16 cellular contexts compared by ENCODE assay signal in the genomic region with DNA sequence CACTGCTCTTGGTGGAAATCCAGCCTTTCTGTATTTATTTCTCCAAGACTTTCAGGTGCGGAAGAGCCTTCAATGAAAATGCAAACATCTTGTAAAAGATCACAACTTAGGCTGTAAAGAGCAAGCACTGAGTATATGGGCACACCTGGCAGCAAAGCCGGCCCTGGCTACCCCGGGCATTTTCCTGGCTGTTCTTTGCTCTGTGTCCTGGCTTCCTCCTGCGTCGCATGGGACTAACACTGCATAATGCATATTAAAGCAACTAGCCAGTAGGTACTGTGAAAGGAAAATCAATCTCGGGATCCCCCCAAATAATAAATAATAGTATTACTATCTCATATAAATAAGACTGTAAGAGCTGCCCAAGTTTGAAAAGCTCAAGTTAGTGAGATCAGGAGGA. TPM values are rescaled to one million over a fixed set of nuclear protein-coding genes. Genes with fewer than 3 reads are reported as not detected.
DNase-seq lines count a peak whose midpoint lies in the region; ATAC-seq and TF ChIP-seq lines count a peak whose summit lies in the region.
"Had no signal": no experiment of that assay in that cellular context is flagged by ENCODE, and none has a peak within 500 bp of the region (broad histone marks: within the 10 kb centered on the region; RNA-seq: fewer than 3 reads in every experiment).

No MANE protein-coding gene starts in this region.

- H3K4me1 Mint-ChIP-seq in activated B cell treated with CpG ODN at 0.5 μM for 24 hours: peaks cover 88% of the 10 kb centered on the region
- peaks cover 56% of the 10 kb centered on the region for H3K4me1 Mint-ChIP-seq in stimulated activated memory B cell treated with anti-CD40 and anti-IgM and Interleukin-4, amounts not matched to agents 10 μg/mL and 1 μg/mL and 100 μg/mL, for 72 hours

- no peaks in the 10 kb centered on the region for H3K27me3 Mint-ChIP-seq in activated B cell treated with CpG ODN at 0.5 μM for 24 hours
- no peaks in the 10 kb centered on the region for H3K27me3 Mint-ChIP-seq in stimulated activated memory B cell treated with anti-CD40 and anti-IgM and Interleukin-4, amounts not matched to agents 10 μg/mL and 1 μg/mL and 100 μg/mL, for 72 hours
- H3K27me3 Mint-ChIP-seq: CD4-positive, alpha-beta memory T cell had no signal

- CTCF ChIA-PET in activated B cell treated with CpG ODN at 0.5 μM for 24 hours (lab: Charles Lee): interaction anchor here (0.8 kb wide), 1 partner anchor 27 kb away, joined by 3 read pairs; no protein-coding TSS in a partner anchor

- H3K4me3 Mint-ChIP-seq in activated B cell treated with CpG ODN at 0.5 μM for 24 hours: no peak overlapping the region
- no peak overlapping the region for H3K4me3 Mint-ChIP-seq in stimulated activated memory B cell treated with anti-CD40 and anti-IgM and Interleukin-4, amounts not matched to agents 10 μg/mL and 1 μg/mL and 100 μg/mL, for 72 hours
- H3K4me3 Mint-ChIP-seq: CD4-positive, alpha-beta memory T cell had no signal

- H3K4me2 ChIP-seq in DOHH2 (ENCODE audit: low read length): peak overlapping the region; percentile 78

- H3K4me1 ChIP-seq in left ventricle myocardium inferior (peaks cover 84% of the 10 kb centered on the region), right cardiac atrium (ENCODE audit: control insufficient read depth, insufficient read depth, low read length) (peaks cover 2% of the 10 kb centered on the region), DOHH2 (ENCODE audit: control insufficient read depth, low read length) (peaks cover 92% of the 10 kb centered on the region)

- ATAC-seq in right cardiac atrium (no peak), activated B cell treated with CpG ODN at 0.5 μM for 24 hours (ENCODE audit: low read depth) (no peak), esophagus mucosa (no peak), GM21529 (IDR thresholded peaks at IDR 0.05; ENCODE audit: unreplicated experiment) (no peak)
- ATAC-seq in stimulated activated memory B cell treated with anti-CD40 and anti-IgM and Interleukin-4, amounts not matched to agents 10 μg/mL and 1 μg/mL and 100 μg/mL, for 72 hours: no peak
- ATAC-seq: HCT116, HepG2 had no signal

- H3F3A ChIP-seq in DOHH2 (ENCODE audit: control insufficient read depth, insufficient read depth): peaks cover 34% of the 10 kb centered on the region

- WGBS in right cardiac atrium: 86% methylated on average over 6 of the region's 6 CpGs

- H4K20me1 ChIP-seq in DOHH2 (ENCODE audit: control insufficient read depth, insufficient read depth, low read depth, low read length): 0 out of 2 replicates have a peak, but pooled peaks cover 4% of the 10 kb centered on the region

- intact Hi-C loops in left ventricle myocardium inferior (cut with micrococcal nuclease) (no loop called here), right cardiac atrium (cut with DNase I) (no loop called here), activated B cell treated with CpG ODN at 0.5 μM for 24 hours (cut with micrococcal nuclease) (loop anchor here (1.0 kb wide), 1 partner anchor 9 kb away; no protein-coding TSS in a partner anchor)

- H3K9me3 ChIP-seq in left ventricle myocardium inferior (replicated peaks) (no peaks in the 10 kb centered on the region), right cardiac atrium (ENCODE audit: control insufficient read depth, low read length) (no peaks in the 10 kb centered on the region), DOHH2 (ENCODE audit: control insufficient read depth, insufficient read depth, low read length) (no peaks in the 10 kb centered on the region)

- POLR2A ChIA-PET in activated B cell treated with CpG ODN at 0.5 μM for 24 hours (lab: Charles Lee): no interaction called here

- TF ChIP-seq CTCF in left ventricle myocardium inferior (IDR thresholded peaks at IDR 0.05; ENCODE audit: borderline replicate concordance) (no peak), DOHH2 (IDR thresholded peaks at IDR 0.05; ENCODE audit: low read depth, low read length, poor library complexity, severe bottlenecking) (no peak), activated B cell treated with CpG ODN at 0.5 μM for 24 hours (IDR thresholded peaks at IDR 0.05) (no peak)

- H3K27ac Mint-ChIP-seq in activated B cell treated with CpG ODN at 0.5 μM for 24 hours: peak overlapping the region; percentile 73
- peak overlapping the region; percentile 19 for H3K27ac Mint-ChIP-seq in stimulated activated memory B cell treated with anti-CD40 and anti-IgM and Interleukin-4, amounts not matched to agents 10 μg/mL and 1 μg/mL and 100 μg/mL, for 72 hours

- no peaks in the 10 kb centered on the region for H3K9me3 Mint-ChIP-seq in activated B cell treated with CpG ODN at 0.5 μM for 24 hours
- H3K9me3 Mint-ChIP-seq in stimulated activated memory B cell treated with anti-CD40 and anti-IgM and Interleukin-4, amounts not matched to agents 10 μg/mL and 1 μg/mL and 100 μg/mL, for 72 hours: no peaks in the 10 kb centered on the region
- H3K9me3 Mint-ChIP-seq: CD4-positive, alpha-beta memory T cell had no signal

- H3K36me3 ChIP-seq in left ventricle myocardium inferior (no peaks in the 10 kb centered on the region), DOHH2 (ENCODE audit: control insufficient read depth, low read length) (peaks cover 42% of the 10 kb centered on the region)

- peak overlapping the region; percentile 47 for H3K27ac ChIP-seq in left ventricle myocardium inferior (replicated peaks)
- H3K27ac ChIP-seq in right cardiac atrium (ENCODE audit: low read length): no peak overlapping the region
- peak overlapping the region; percentile 84 for H3K27ac ChIP-seq in DOHH2 (ENCODE audit: low read depth, low read length)

- no peaks in the 10 kb centered on the region for H3K9me2 ChIP-seq in DOHH2 (replicated peaks; ENCODE audit: control insufficient read depth, low read length)

- H3K27me3 ChIP-seq in left ventricle myocardium inferior (ENCODE audit: low read depth): no peaks in the 10 kb centered on the region
- no peaks in the 10 kb centered on the region for H3K27me3 ChIP-seq in right cardiac atrium (ENCODE audit: control insufficient read depth, insufficient read depth)
- no peaks in the 10 kb centered on the region for H3K27me3 ChIP-seq in DOHH2 (ENCODE audit: control insufficient read depth, low read length)

- DNase-seq in left ventricle myocardium inferior (no peak), right cardiac atrium (no peak), activated B cell treated with CpG ODN at 0.5 μM for 24 hours (no peak), SHP77 treated with DMSO at 0.1 percent for 48 hours (lab: John Stamatoyannopoulos, UW) (no peak)
- DNase-seq: ACHN; C1 segment of cervical spinal cord; CD4-positive, alpha-beta memory T cell; DMS153; DMS79 treated with DMSO at 0.1 percent for 48 hours; GDM1 had no signal

- peaks cover 92% of the 10 kb centered on the region for H3K79me2 ChIP-seq in DOHH2 (ENCODE audit: control insufficient read depth, low read length)

- H3K36me3 Mint-ChIP-seq in activated B cell treated with CpG ODN at 0.5 μM for 24 hours (ENCODE audit: low read depth): peaks cover 27% of the 10 kb centered on the region
- H3K36me3 Mint-ChIP-seq in stimulated activated memory B cell treated with anti-CD40 and anti-IgM and Interleukin-4, amounts not matched to agents 10 μg/mL and 1 μg/mL and 100 μg/mL, for 72 hours: peaks cover 6% of the 10 kb centered on the region

- H3K4me3 ChIP-seq in left ventricle myocardium inferior (no peak overlapping the region), right cardiac atrium (ENCODE audit: low read length) (no peak overlapping the region), DOHH2 (ENCODE audit: low read length) (no peak overlapping the region)

RNA-seq across cellular contexts. Expression of a gene that starts 9.9 kb away (rescaled TPM):
- total RNA-seq in left ventricle myocardium inferior: 29.4 TPM
- total RNA-seq in right cardiac atrium: 10 to 100 TPM; 19.9 to 27.4 (median 25.4) TPM
- 12.9 TPM for polyA plus RNA-seq in right cardiac atrium
- 49.5 and 54.8 TPM in 2 replicates for total RNA-seq in activated B cell treated with CpG ODN at 0.5 μM for 24 hours
- 3.1 TPM for total RNA-seq in esophagus mucosa
- total RNA-seq: HepG2 had no signal
- polyA plus RNA-seq: HepG2 had no signal
